1 cellular context compared by ENCODE assay signal in genomic region chr12:6766651-6767300, GRCh38.
TF ChIP-seq lines count a peak whose summit lies in the region.

No MANE protein-coding gene starts in this region.

TF ChIP-seq in K562, 482 proteins besides CTCF, POLR2A, EP300 and RAD21 (continued from another document and continues in another):
- TF ChIP-seq, protein P1, sequence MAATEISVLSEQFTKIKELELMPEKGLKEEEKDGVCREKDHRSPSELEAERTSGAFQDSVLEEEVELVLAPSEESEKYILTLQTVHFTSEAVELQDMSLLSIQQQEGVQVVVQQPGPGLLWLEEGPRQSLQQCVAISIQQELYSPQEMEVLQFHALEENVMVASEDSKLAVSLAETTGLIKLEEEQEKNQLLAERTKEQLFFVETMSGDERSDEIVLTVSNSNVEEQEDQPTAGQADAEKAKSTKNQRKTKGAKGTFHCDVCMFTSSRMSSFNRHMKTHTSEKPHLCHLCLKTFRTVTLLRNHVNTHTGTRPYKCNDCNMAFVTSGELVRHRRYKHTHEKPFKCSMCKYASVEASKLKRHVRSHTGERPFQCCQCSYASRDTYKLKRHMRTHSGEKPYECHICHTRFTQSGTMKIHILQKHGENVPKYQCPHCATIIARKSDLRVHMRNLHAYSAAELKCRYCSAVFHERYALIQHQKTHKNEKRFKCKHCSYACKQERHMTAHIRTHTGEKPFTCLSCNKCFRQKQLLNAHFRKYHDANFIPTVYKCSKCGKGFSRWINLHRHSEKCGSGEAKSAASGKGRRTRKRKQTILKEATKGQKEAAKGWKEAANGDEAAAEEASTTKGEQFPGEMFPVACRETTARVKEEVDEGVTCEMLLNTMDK (IDR thresholded peaks at IDR 0.05; ENCODE audit: borderline replicate concordance, insufficient read depth, low read depth, low read length, poor library complexity, severe bottlenecking), result peak; percentile 78
- TF ChIP-seq, protein P2, sequence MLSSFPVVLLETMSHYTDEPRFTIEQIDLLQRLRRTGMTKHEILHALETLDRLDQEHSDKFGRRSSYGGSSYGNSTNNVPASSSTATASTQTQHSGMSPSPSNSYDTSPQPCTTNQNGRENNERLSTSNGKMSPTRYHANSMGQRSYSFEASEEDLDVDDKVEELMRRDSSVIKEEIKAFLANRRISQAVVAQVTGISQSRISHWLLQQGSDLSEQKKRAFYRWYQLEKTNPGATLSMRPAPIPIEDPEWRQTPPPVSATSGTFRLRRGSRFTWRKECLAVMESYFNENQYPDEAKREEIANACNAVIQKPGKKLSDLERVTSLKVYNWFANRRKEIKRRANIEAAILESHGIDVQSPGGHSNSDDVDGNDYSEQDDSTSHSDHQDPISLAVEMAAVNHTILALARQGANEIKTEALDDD (IDR thresholded peaks at IDR 0.05), result no peak
- TF ChIP-seq MCM2 (IDR thresholded peaks at IDR 0.05; ENCODE audit: low read depth) (no peak), RB1 (IDR thresholded peaks at IDR 0.05; ENCODE audit: low read depth) (peak; percentile 85; the same call in 1 of the 2 replicates), KLF6 (CRISPR knock-in tag; IDR thresholded peaks at IDR 0.05; ENCODE audit: borderline replicate concordance) (no peak), MEF2A (IDR thresholded peaks at IDR 0.05; ENCODE audit: control insufficient read depth, low read depth, low read length) (no peak), SRSF7 (optimal IDR thresholded peaks at IDR 0.05; ENCODE audit: low read depth, low read length) (no peak), ERF (CRISPR knock-in tag; IDR thresholded peaks at IDR 0.05) (no peak), RFX5 (IDR thresholded peaks at IDR 0.05; ENCODE audit: low read depth, low read length) (no peak), ZNF586 (CRISPR knock-in tag; conservative IDR thresholded peaks at IDR 0.05) (no peak), ELK3 (CRISPR knock-in tag; IDR thresholded peaks at IDR 0.05) (no peak), ZNF644 (tag; IDR thresholded peaks at IDR 0.05; ENCODE audit: low read depth) (no peak), NONO (IDR thresholded peaks at IDR 0.05; ENCODE audit: low read depth in 2 of 2, low read length in 1 of 2) (peak; percentile 34 to 79), NFIC (IDR thresholded peaks at IDR 0.05) (peak; percentile 13; the same call in 1 of the 2 replicates), SMAD1 (IDR thresholded peaks at IDR 0.05; ENCODE audit: low read depth, low read length, partially characterized antibody) (no peak), FIP1L1 (IDR thresholded peaks at IDR 0.05; ENCODE audit: low read depth, low read length, poor library complexity, severe bottlenecking) (peak; percentile 77), RNF2 (IDR thresholded peaks at IDR 0.05) (no peak), FOXM1 (IDR thresholded peaks at IDR 0.05; ENCODE audit: low read depth) (no peak), FOXM1 (CRISPR knock-in tag; IDR thresholded peaks at IDR 0.05; ENCODE audit: low read depth) (no peak), NRF1 (conservative IDR thresholded peaks at IDR 0.05 in 1 of 2, IDR thresholded peaks at IDR 0.05 in 1 of 2) (peak; percentile 37 to 53; a peak in 3 of 4 replicates), PYGO2 (tag; IDR thresholded peaks at IDR 0.05) (no peak), ARID1B (IDR thresholded peaks at IDR 0.05) (no peak), GATA2 (CRISPR knock-in tag; IDR thresholded peaks at IDR 0.05) (no peak), TBP (optimal IDR thresholded peaks at IDR 0.05; ENCODE audit: low read depth, low read length) (peak; percentile 41), MAZ (CRISPR knock-in tag; conservative IDR thresholded peaks at IDR 0.05 in 1 of 2, IDR thresholded peaks at IDR 0.05 in 1 of 2) (peak; percentile 63 to 84), EZH2 (IDR thresholded peaks at IDR 0.05; ENCODE audit: borderline replicate concordance, low read depth, low read length) (no peak), EP400 (IDR thresholded peaks at IDR 0.05) (peak; percentile 34), FOSL1 (tag; conservative IDR thresholded peaks at IDR 0.05) (no peak), U2AF1 (optimal IDR thresholded peaks at IDR 0.05; ENCODE audit: low read depth, low read length) (peak; percentile 22), CXXC5 (CRISPR knock-in tag; IDR thresholded peaks at IDR 0.05) (peak; percentile 68), ZSCAN32 (CRISPR knock-in tag; IDR thresholded peaks at IDR 0.05) (no peak), SMC3 (conservative IDR thresholded peaks at IDR 0.05; ENCODE audit: insufficient read depth, low read depth, low read length) (no peak), YY1 (IDR thresholded peaks at IDR 0.05; ENCODE audit: borderline replicate concordance in 1 of 3, control insufficient read depth in 1 of 3, extremely low read depth in 1 of 3, insufficient read depth in 3 of 3, insufficient read length in 1 of 3, insufficient replicate concordance in 2 of 3, low read depth in 1 of 3, low read length in 2 of 3) (peak in 1 of 3 experiments; percentile 63), ETV6 (IDR thresholded peaks at IDR 0.05; ENCODE audit: borderline replicate concordance in 1 of 2, low read depth in 2 of 2, low read length in 1 of 2) (no peak), ETV6 (CRISPR knock-in tag; IDR thresholded peaks at IDR 0.05; ENCODE audit: borderline replicate concordance) (no peak), KLF1 (tag; IDR thresholded peaks at IDR 0.05) (no peak), E4F1 (CRISPR knock-in tag; IDR thresholded peaks at IDR 0.05; ENCODE audit: borderline replicate concordance) (no peak), ZNF77 (CRISPR knock-in tag; IDR thresholded peaks at IDR 0.05) (no peak), VEZF1 (CRISPR knock-in tag; IDR thresholded peaks at IDR 0.05) (peak; percentile 77), DDX20 (tag; IDR thresholded peaks at IDR 0.05; ENCODE audit: low read depth) (no peak), JUN (IDR thresholded peaks at IDR 0.05; ENCODE audit: borderline replicate concordance, low read depth, low read length) (0 out of 2 replicates have a peak, but pooled peaks have one; percentile 11), JUN (CRISPR knock-in tag; IDR thresholded peaks at IDR 0.05; ENCODE audit: borderline replicate concordance) (no peak)
- TF ChIP-seq, protein P3, sequence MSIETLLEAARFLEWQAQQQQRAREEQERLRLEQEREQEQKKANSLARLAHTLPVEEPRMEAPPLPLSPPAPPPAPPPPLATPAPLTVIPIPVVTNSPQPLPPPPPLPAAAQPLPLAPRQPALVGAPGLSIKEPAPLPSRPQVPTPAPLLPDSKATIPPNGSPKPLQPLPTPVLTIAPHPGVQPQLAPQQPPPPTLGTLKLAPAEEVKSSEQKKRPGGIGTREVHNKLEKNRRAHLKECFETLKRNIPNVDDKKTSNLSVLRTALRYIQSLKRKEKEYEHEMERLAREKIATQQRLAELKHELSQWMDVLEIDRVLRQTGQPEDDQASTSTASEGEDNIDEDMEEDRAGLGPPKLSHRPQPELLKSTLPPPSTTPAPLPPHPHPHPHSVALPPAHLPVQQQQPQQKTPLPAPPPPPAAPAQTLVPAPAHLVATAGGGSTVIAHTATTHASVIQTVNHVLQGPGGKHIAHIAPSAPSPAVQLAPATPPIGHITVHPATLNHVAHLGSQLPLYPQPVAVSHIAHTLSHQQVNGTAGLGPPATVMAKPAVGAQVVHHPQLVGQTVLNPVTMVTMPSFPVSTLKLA (conservative IDR thresholded peaks at IDR 0.05), result peak in 1 of 2 experiments; percentile 36; a peak in 1 of 4 replicates
- TF ChIP-seq, protein P4, sequence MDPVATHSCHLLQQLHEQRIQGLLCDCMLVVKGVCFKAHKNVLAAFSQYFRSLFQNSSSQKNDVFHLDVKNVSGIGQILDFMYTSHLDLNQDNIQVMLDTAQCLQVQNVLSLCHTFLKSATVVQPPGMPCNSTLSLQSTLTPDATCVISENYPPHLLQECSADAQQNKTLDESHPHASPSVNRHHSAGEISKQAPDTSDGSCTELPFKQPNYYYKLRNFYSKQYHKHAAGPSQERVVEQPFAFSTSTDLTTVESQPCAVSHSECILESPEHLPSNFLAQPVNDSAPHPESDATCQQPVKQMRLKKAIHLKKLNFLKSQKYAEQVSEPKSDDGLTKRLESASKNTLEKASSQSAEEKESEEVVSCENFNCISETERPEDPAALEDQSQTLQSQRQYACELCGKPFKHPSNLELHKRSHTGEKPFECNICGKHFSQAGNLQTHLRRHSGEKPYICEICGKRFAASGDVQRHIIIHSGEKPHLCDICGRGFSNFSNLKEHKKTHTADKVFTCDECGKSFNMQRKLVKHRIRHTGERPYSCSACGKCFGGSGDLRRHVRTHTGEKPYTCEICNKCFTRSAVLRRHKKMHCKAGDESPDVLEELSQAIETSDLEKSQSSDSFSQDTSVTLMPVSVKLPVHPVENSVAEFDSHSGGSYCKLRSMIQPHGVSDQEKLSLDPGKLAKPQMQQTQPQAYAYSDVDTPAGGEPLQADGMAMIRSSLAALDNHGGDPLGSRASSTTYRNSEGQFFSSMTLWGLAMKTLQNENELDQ (CRISPR knock-in tag; IDR thresholded peaks at IDR 0.05; ENCODE audit: borderline replicate concordance), result no peak
- TF ChIP-seq, protein P5, sequence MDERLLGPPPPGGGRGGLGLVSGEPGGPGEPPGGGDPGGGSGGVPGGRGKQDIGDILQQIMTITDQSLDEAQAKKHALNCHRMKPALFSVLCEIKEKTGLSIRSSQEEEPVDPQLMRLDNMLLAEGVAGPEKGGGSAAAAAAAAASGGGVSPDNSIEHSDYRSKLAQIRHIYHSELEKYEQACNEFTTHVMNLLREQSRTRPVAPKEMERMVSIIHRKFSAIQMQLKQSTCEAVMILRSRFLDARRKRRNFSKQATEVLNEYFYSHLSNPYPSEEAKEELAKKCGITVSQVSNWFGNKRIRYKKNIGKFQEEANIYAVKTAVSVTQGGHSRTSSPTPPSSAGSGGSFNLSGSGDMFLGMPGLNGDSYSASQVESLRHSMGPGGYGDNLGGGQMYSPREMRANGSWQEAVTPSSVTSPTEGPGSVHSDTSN (CRISPR knock-in tag; IDR thresholded peaks at IDR 0.05; ENCODE audit: low read depth), result no peak
- TF ChIP-seq, protein P5 (tag; conservative IDR thresholded peaks at IDR 0.05; ENCODE audit: low read depth), result no peak
- TF ChIP-seq, protein P6, sequence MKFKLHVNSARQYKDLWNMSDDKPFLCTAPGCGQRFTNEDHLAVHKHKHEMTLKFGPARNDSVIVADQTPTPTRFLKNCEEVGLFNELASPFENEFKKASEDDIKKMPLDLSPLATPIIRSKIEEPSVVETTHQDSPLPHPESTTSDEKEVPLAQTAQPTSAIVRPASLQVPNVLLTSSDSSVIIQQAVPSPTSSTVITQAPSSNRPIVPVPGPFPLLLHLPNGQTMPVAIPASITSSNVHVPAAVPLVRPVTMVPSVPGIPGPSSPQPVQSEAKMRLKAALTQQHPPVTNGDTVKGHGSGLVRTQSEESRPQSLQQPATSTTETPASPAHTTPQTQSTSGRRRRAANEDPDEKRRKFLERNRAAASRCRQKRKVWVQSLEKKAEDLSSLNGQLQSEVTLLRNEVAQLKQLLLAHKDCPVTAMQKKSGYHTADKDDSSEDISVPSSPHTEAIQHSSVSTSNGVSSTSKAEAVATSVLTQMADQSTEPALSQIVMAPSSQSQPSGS (CRISPR knock-in tag; IDR thresholded peaks at IDR 0.05), result no peak
- TF ChIP-seq, protein P7, sequence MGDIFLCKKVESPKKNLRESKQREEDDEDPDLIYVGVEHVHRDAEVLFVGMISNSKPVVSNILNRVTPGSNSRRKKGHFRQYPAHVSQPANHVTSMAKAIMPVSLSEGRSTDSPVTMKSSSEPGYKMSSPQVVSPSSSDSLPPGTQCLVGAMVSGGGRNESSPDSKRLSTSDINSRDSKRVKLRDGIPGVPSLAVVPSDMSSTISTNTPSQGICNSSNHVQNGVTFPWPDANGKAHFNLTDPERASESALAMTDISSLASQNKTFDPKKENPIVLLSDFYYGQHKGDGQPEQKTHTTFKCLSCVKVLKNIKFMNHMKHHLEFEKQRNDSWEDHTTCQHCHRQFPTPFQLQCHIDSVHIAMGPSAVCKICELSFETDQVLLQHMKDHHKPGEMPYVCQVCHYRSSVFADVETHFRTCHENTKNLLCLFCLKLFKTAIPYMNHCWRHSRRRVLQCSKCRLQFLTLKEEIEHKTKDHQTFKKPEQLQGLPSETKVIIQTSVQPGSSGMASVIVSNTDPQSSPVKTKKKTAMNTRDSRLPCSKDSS (IDR thresholded peaks at IDR 0.05; ENCODE audit: low read depth, partially characterized antibody), result no peak
